14 cellular contexts compared by ENCODE assay signal in genomic region chr3:40969341-40969740, GRCh38.
"Had no signal": no experiment of that assay in that cellular context is flagged by ENCODE, and none has a peak within 500 bp of the region (broad histone marks: within the 10 kb centered on the region; RNA-seq: fewer than 3 reads in every experiment).

No MANE protein-coding gene starts in this region.

- H3K4me1 ChIP-seq: psoas muscle had no signal

- H3K27me3 Mint-ChIP-seq: activated B cell treated with CpG ODN at 0.5 μM for 24 hours had no signal

- H3K9me3 ChIP-seq: adrenal gland, psoas muscle, sigmoid colon had no signal

- H3K4me1 Mint-ChIP-seq: nephron progenitor cell had no signal

- H3K27ac Mint-ChIP-seq: nephron progenitor cell; T-helper 1 cell treated with Interleukin-12 subunit alpha and Interleukin-12 subunit beta and Interleukin-4 antibody, amounts not matched to agents 30 μg/mL and 1 μg/mL, for 36 hours had no signal

- DNase-seq: activated B cell treated with CpG ODN at 0.5 μM for 24 hours; activated naive CD4-positive, alpha-beta T cell; activated T-cell treated with anti-CD3 and anti-CD28 coated beads, Interleukin-2, amount 50 U/mL, for 48 hours; adrenal gland; effector CD8-positive, alpha-beta T cell; heart left ventricle; left colon; nephron progenitor cell; psoas muscle; sigmoid colon; stimulated activated CD4-positive, alpha-beta T cell treated with anti-CD3 and anti-CD28 coated beads, Interleukin-12 subunit alpha, Interleukin-12 subunit beta, amount 100 ng/mL, for 4 hours; stimulated activated naive CD4-positive, alpha-beta T cell treated with Interleukin-2 at 50 U/mL for 16 hours had no signal

- H3K36me3 ChIP-seq: adrenal gland, heart left ventricle, sigmoid colon had no signal

- H3K27me3 ChIP-seq: adrenal gland, heart left ventricle, sigmoid colon had no signal

- H3K27ac ChIP-seq: adrenal gland, coronary artery, heart left ventricle, psoas muscle, sigmoid colon had no signal

- ATAC-seq: heart left ventricle, left colon, psoas muscle had no signal

- H3K4me3 ChIP-seq: adrenal gland, coronary artery, heart left ventricle, psoas muscle, sigmoid colon had no signal

- H3K4me3 Mint-ChIP-seq: activated B cell treated with CpG ODN at 0.5 μM for 24 hours; nephron progenitor cell; T-helper 1 cell treated with Interleukin-12 subunit alpha and Interleukin-12 subunit beta and Interleukin-4 antibody, amounts not matched to agents 30 μg/mL and 1 μg/mL, for 36 hours had no signal
